Comparison of ENCODE assay signal across 25 cellular contexts in genomic region chr4:177961709-177962380, GRCh38.
"Had no signal": no experiment of that assay in that cellular context is flagged by ENCODE, and none has a peak within 500 bp of the region (broad histone marks: within the 10 kb centered on the region; RNA-seq: fewer than 3 reads in every experiment).

No MANE protein-coding gene starts in this region.

- FAIRE-seq: urothelium cell line had no signal

- H3K27ac ChIP-seq: neural progenitor cell, ovary, parathyroid adenoma, psoas muscle, skin epidermis, stomach, thoracic aorta, thyroid gland, tibial nerve, upper lobe of left lung, vagina had no signal

- H3K4me3 ChIP-seq: neural progenitor cell, ovary, psoas muscle, skin epidermis, stomach, thoracic aorta, thyroid gland, tibial nerve, upper lobe of left lung, vagina had no signal

- H3K36me3 ChIP-seq: neural progenitor cell, ovary, stomach, thoracic aorta, thyroid gland, tibial nerve, upper lobe of left lung, vagina had no signal

- H3K4me1 ChIP-seq: neural progenitor cell, parathyroid adenoma, psoas muscle, stomach, thyroid gland, tibial nerve, upper lobe of left lung, vagina had no signal

- H3K9me3 ChIP-seq: ovary, psoas muscle, stomach, thoracic aorta, thyroid gland, tibial nerve, upper lobe of left lung, vagina had no signal

- ATAC-seq: natural killer cell; psoas muscle; right cardiac atrium; sciatic nerve; stimulated activated effector memory CD8-positive, alpha-beta T cell treated with anti-CD3 and anti-CD28 coated beads, Interleukin-12 subunit alpha, Interleukin-12 subunit beta, amount 100 ng/mL, for 72 hours; stimulated activated naive B cell treated with anti-CD40 and anti-IgM and Interleukin-4, amounts not matched to agents 10 μg/mL and 1 μg/mL and 100 μg/mL, for 72 hours had no signal

- H3K27me3 ChIP-seq: neural progenitor cell, ovary, stomach, thyroid gland, tibial nerve, upper lobe of left lung, vagina had no signal

- H3K9ac ChIP-seq: neural progenitor cell, parathyroid adenoma had no signal

- H2AFZ ChIP-seq: neural progenitor cell, parathyroid adenoma had no signal

- H3K79me2 ChIP-seq: parathyroid adenoma had no signal

- H3K4me2 ChIP-seq: neural progenitor cell had no signal

- DNase-seq: natural killer cell; occipital lobe; ovary; posterior cingulate gyrus; psoas muscle; right cardiac atrium; stimulated activated CD4-positive, alpha-beta T cell treated with anti-CD3 and anti-CD28 coated beads, Interleukin-15, amount 100 ng/mL, for 24 hours; stimulated activated CD4-positive, alpha-beta T cell treated with anti-CD3 and anti-CD28 coated beads, Interleukin-2, amount 100 ng/mL, for 24 hours; stimulated activated CD4-positive, alpha-beta T cell treated with anti-CD3 and anti-CD28 coated beads, Interleukin-2, amount 100 ng/mL, for 48 hours; stimulated activated CD4-positive, alpha-beta T cell treated with anti-CD3 and anti-CD28 coated beads, Interleukin-4, amount 100 ng/mL, for 24 hours; stimulated activated naive B cell treated with anti-CD40 and anti-IgM and Interleukin-4, amounts not matched to agents 10 μg/mL and 1 μg/mL and 100 μg/mL, for 72 hours; stimulated activated naive CD4-positive, alpha-beta T cell treated with Interleukin-2 at 50 U/mL for 16 hours; stomach; thyroid gland; trophoblast cell; upper lobe of left lung had no signal
